ENCODE assay signal across 8 cellular contexts in the genomic region with DNA sequence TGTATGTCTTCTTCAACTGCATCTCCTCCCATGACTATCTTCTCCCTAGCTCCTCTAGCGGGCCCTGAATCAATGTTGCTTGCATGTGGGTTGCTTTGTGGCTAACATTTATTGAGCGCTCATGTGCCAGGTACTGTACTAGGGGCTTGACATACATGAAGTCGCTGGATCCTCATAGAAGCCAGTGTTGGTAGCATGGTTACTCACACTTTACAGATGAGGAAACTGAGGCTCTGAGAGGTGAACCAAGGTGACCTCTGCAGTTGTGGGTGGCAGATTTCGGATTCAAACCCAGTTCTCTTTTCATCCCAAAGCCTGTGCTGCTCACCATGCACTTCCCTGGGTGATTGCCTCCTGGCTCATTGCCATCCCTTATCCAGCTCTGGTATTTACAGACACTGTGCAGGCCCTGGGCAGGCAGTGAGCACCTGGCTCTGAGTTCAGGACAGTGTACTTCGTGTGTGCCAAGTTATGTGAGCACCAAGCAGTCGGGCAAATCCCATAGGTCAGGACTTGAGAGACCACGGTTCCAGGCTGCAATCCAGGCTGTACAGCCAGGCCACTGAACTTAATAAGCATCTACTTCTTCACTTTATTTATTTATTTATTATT. TPM values are rescaled to one million over a fixed set of nuclear protein-coding genes. Genes with fewer than 3 reads are reported as not detected.
DNase-seq lines count a peak whose midpoint lies in the region; ATAC-seq and TF ChIP-seq lines count a peak whose summit lies in the region.

No MANE protein-coding gene starts in this region.

- DNase-seq in AG09309 (ENCODE audit: low read depth): no peak
- no peak for DNase-seq in activated naive CD8-positive, alpha-beta T cell treated with anti-CD3 and anti-CD28 coated beads for 36 hours
- no peak for DNase-seq in stimulated activated naive B cell treated with anti-CD40 and anti-IgM and Interleukin-4, amounts not matched to agents 10 μg/mL and 1 μg/mL and 100 μg/mL, for 72 hours

- peaks cover 57% of the 10 kb centered on the region for H3K36me3 ChIP-seq in HUES64 (ENCODE audit: insufficient read depth, low read length)

- no peak for ATAC-seq in stimulated activated naive B cell treated with anti-CD40 and anti-IgM and Interleukin-4, amounts not matched to agents 10 μg/mL and 1 μg/mL and 100 μg/mL, for 72 hours (replicated peaks)
- ATAC-seq in GM21447 (IDR thresholded peaks at IDR 0.05; ENCODE audit: unreplicated experiment) (no peak), HG03159 (IDR thresholded peaks at IDR 0.05; ENCODE audit: unreplicated experiment) (no peak), HG03521 (IDR thresholded peaks at IDR 0.05; ENCODE audit: unreplicated experiment) (no peak)

- H3K4me3 Mint-ChIP-seq in activated naive CD8-positive, alpha-beta T cell treated with anti-CD3 and anti-CD28 coated beads for 36 hours: peak overlapping the region; percentile 96
- H3K4me3 Mint-ChIP-seq in stimulated activated naive B cell treated with anti-CD40 and anti-IgM and Interleukin-4, amounts not matched to agents 10 μg/mL and 1 μg/mL and 100 μg/mL, for 72 hours: peak overlapping the region; percentile 95 to 97

- no peaks in the 10 kb centered on the region for H3K9me3 ChIP-seq in HUES64 (ENCODE audit: insufficient read depth, low read depth, low read length)

- H3K4me1 ChIP-seq in HUES64 (ENCODE audit: insufficient read depth, low read length): peaks cover 5% of the 10 kb centered on the region; the same call in 1 of the 2 replicates

- peaks cover 4% of the 10 kb centered on the region for H3K9me3 Mint-ChIP-seq in activated naive CD8-positive, alpha-beta T cell treated with anti-CD3 and anti-CD28 coated beads for 36 hours
- peaks cover 0 to 2% of the 10 kb centered on the region in 2 donors for H3K9me3 Mint-ChIP-seq in stimulated activated naive B cell treated with anti-CD40 and anti-IgM and Interleukin-4, amounts not matched to agents 10 μg/mL and 1 μg/mL and 100 μg/mL, for 72 hours

- 82% methylated on average over 7 of the region's 7 CpGs for WGBS in HUES64

- H3K27me3 ChIP-seq in HUES64 (ENCODE audit: insufficient read depth, low read length): no peaks in the 10 kb centered on the region

- H3K9ac ChIP-seq in HUES64 (ENCODE audit: low read depth, low read length): peak overlapping the region; percentile 6; the same call in 1 of the 2 replicates

- H3K36me3 Mint-ChIP-seq in activated naive CD8-positive, alpha-beta T cell treated with anti-CD3 and anti-CD28 coated beads for 36 hours: peaks cover 48% of the 10 kb centered on the region
- H3K36me3 Mint-ChIP-seq in stimulated activated naive B cell treated with anti-CD40 and anti-IgM and Interleukin-4, amounts not matched to agents 10 μg/mL and 1 μg/mL and 100 μg/mL, for 72 hours: peaks cover 55 to 75% of the 10 kb centered on the region in 2 donors

- H3K4me1 Mint-ChIP-seq in activated naive CD8-positive, alpha-beta T cell treated with anti-CD3 and anti-CD28 coated beads for 36 hours: peaks cover 28% of the 10 kb centered on the region
- H3K4me1 Mint-ChIP-seq in stimulated activated naive B cell treated with anti-CD40 and anti-IgM and Interleukin-4, amounts not matched to agents 10 μg/mL and 1 μg/mL and 100 μg/mL, for 72 hours: peaks cover 32 to 65% of the 10 kb centered on the region in 2 donors

- no peak overlapping the region for H3K27ac ChIP-seq in HUES64 (ENCODE audit: low read depth, low read length)

- peaks cover 13% of the 10 kb centered on the region for H3K27me3 Mint-ChIP-seq in activated naive CD8-positive, alpha-beta T cell treated with anti-CD3 and anti-CD28 coated beads for 36 hours
- no peaks in the 10 kb centered on the region for H3K27me3 Mint-ChIP-seq in stimulated activated naive B cell treated with anti-CD40 and anti-IgM and Interleukin-4, amounts not matched to agents 10 μg/mL and 1 μg/mL and 100 μg/mL, for 72 hours

- no peak for TF ChIP-seq CTCF in AG09309 (IDR thresholded peaks at IDR 0.05; ENCODE audit: control insufficient read depth, insufficient read depth, low read depth, low read length, missing control alignments)

- H3K4me3 ChIP-seq in AG09309 (ENCODE audit: control insufficient read depth, low read depth, low read length) (peak overlapping the region; percentile 55), HUES64 (ENCODE audit: low read length) (peak overlapping the region; percentile 98), iPS-11a (ENCODE audit: low read depth, low read length) (peak overlapping the region; percentile 96)

- peak overlapping the region; percentile 96 for H3K27ac Mint-ChIP-seq in activated naive CD8-positive, alpha-beta T cell treated with anti-CD3 and anti-CD28 coated beads for 36 hours
- peak overlapping the region; percentile 99 for H3K27ac Mint-ChIP-seq in stimulated activated naive B cell treated with anti-CD40 and anti-IgM and Interleukin-4, amounts not matched to agents 10 μg/mL and 1 μg/mL and 100 μg/mL, for 72 hours

RNA-seq across cellular contexts. Expression of gene LRSAM1, which starts 1.3 kb away (rescaled TPM):
- polyA plus RNA-seq in HUES64 (2013, experiment 1 of 2): 9.9 TPM
- polyA plus RNA-seq in HUES64 (2013, experiment 2 of 2): 11.4 TPM
- 10 to 100 TPM; 17.7 to 20.7 TPM for total RNA-seq in activated naive CD8-positive, alpha-beta T cell treated with anti-CD3 and anti-CD28 coated beads for 36 hours

RNA-seq across cellular contexts. Expression of gene RPL12, which starts 1.4 kb away (rescaled TPM):
- polyA plus RNA-seq in HUES64 (2013, experiment 1 of 2): 1,412 TPM
- 1,543 TPM for polyA plus RNA-seq in HUES64 (2013, experiment 2 of 2)
- total RNA-seq in activated naive CD8-positive, alpha-beta T cell treated with anti-CD3 and anti-CD28 coated beads for 36 hours: 1,000 to 10,000 TPM; 2,007 to 2,108 TPM

RNA-seq across cellular contexts. Expression of gene ZNF79, which starts 28.4 kb away (rescaled TPM):
- 5.8 TPM for polyA plus RNA-seq in HUES64 (2013, experiment 1 of 2)
- polyA plus RNA-seq in HUES64 (2013, experiment 2 of 2): 5.2 TPM
- total RNA-seq in activated naive CD8-positive, alpha-beta T cell treated with anti-CD3 and anti-CD28 coated beads for 36 hours: 1 to 10 TPM; 7.7 to 8.6 TPM

RNA-seq across cellular contexts. Expression of gene SLC2A8, which starts 55.6 kb away (rescaled TPM):
- polyA plus RNA-seq in HUES64 (2013, experiment 1 of 2): 18.7 TPM
- 14.5 TPM for polyA plus RNA-seq in HUES64 (2013, experiment 2 of 2)
- total RNA-seq in activated naive CD8-positive, alpha-beta T cell treated with anti-CD3 and anti-CD28 coated beads for 36 hours: 1 to 10 TPM; 1.0 to 1.9 TPM
